ENCODE assay signal across 19 cellular contexts in genomic region chr7:142365410-142365842, GRCh38.
A peak's percentile ranks its signal among the peaks of the same experiment; 100 is the strongest.
DNase-seq lines count a peak whose midpoint lies in the region; FAIRE-seq and TF ChIP-seq lines count a peak whose summit lies in the region.
"Had no signal": no experiment of that assay in that cellular context is flagged by ENCODE, and none has a peak within 500 bp of the region (broad histone marks: within the 10 kb centered on the region; RNA-seq: fewer than 3 reads in every experiment).

No MANE protein-coding gene starts in this region.

- no peaks in the 10 kb centered on the region for H3K23me2 ChIP-seq in H1 (ENCODE audit: low read depth, low read length)

- H2BK20ac ChIP-seq in H1 (ENCODE audit: low read length), result peak overlapping the region; percentile 13; the same call in 1 of the 2 replicates

- no peaks in the 10 kb centered on the region for H3K79me2 ChIP-seq in H1 (ENCODE audit: control insufficient read depth in 1 of 2, insufficient read depth in 2 of 2, low read length in 2 of 2)
- no peaks in the 10 kb centered on the region for H3K79me2 ChIP-seq in trophoblast cell (ENCODE audit: control insufficient read depth, insufficient read depth, low read length, poor library complexity)

- peak; percentile 97 for FAIRE-seq in H1 (lab: Jason Lieb, UNC)
- FAIRE-seq: H54, HTR-8/SVneo had no signal

- H4K20me1 ChIP-seq in H1 (replicated peaks in 1 of 2; ENCODE audit: control insufficient read depth in 1 of 2, insufficient read depth in 2 of 2, low read length in 2 of 2), result no peaks in the 10 kb centered on the region

- H4K12ac ChIP-seq in trophoblast cell (ENCODE audit: low read depth, low read length), result no peak overlapping the region

- POLR2A ChIA-PET in H1 (lab: Charles Lee; ENCODE audit: partially characterized antibody), result interaction anchor here (0.7 to 2.0 kb wide), 5 partner anchors 10 to 47 kb away, joined by 3 to 8 read pairs (median 3); no protein-coding TSS in a partner anchor

- H2BK120ac ChIP-seq in H1 (replicated peaks; ENCODE audit: low read depth, low read length), result no peak overlapping the region
- H2BK120ac ChIP-seq in trophoblast cell (ENCODE audit: insufficient read depth, low read length, poor library complexity), result no peak overlapping the region

- H3K4me2 ChIP-seq in H1 (ENCODE audit: insufficient read depth in 1 of 2, low read depth in 2 of 2, low read length in 2 of 2) (peak overlapping the region; percentile 46 to 60), trophoblast cell (ENCODE audit: low read length) (no peak overlapping the region)

- H3K27ac ChIP-seq in HUES48 (ENCODE audit: low read depth, low read length) (peak overlapping the region; percentile 87), H1 (ENCODE audit: low read depth, low read length) (peak overlapping the region; percentile 66), iPS DF 6.9 (ENCODE audit: low read length) (no peak overlapping the region), trophoblast cell (ENCODE audit: low read depth, low read length) (no peak overlapping the region)
- H3K27ac ChIP-seq: SK-N-MC had no signal

- H3K27me3 ChIP-seq in HUES48 (ENCODE audit: control insufficient read depth, insufficient read depth, low read length), result peaks cover 6% of the 10 kb centered on the region; the same call in 1 of the 2 replicates
- H3K27me3 ChIP-seq in H1 (replicated peaks in 1 of 4; ENCODE audit: control insufficient read depth in 3 of 4, extremely low read depth in 1 of 4, insufficient read depth in 3 of 4, low read length in 3 of 4), result peaks cover 0 to 3% (median 0%) of the 10 kb centered on the region in 4 experiments; a peak in 1 of 7 replicates
- no peaks in the 10 kb centered on the region for H3K27me3 ChIP-seq in iPS DF 6.9 (ENCODE audit: control insufficient read depth, insufficient read depth, low read length)
- no peaks in the 10 kb centered on the region for H3K27me3 ChIP-seq in trophoblast cell (ENCODE audit: insufficient read depth, low read length)

- H3K23ac ChIP-seq in H1 (ENCODE audit: insufficient read length) (no peak overlapping the region), trophoblast cell (ENCODE audit: low read length) (no peak overlapping the region)

- H3K4ac ChIP-seq in H1 (replicated peaks; ENCODE audit: insufficient read length, low read depth, low read length), result no peak overlapping the region
- H3K4ac ChIP-seq in trophoblast cell (ENCODE audit: low read depth, low read length), result no peak overlapping the region

- no peak for TF ChIP-seq POLR2A in H1 (IDR thresholded peaks at IDR 0.05; ENCODE audit: control extremely low read depth in 1 of 2, low read depth in 2 of 2, low read length in 2 of 2)

- TF ChIP-seq EP300 in H1 (IDR thresholded peaks at IDR 0.05; ENCODE audit: borderline replicate concordance in 1 of 2, low read depth in 2 of 2, low read length in 2 of 2), result peak; percentile 32 to 96

- H2BK12ac ChIP-seq in H1 (ENCODE audit: low read depth, low read length), result peak overlapping the region; percentile 99; the same call in 1 of the 2 replicates
- no peak overlapping the region for H2BK12ac ChIP-seq in trophoblast cell (ENCODE audit: low read length)

- no peak for TF ChIP-seq CTCF in H1 (IDR thresholded peaks at IDR 0.05; ENCODE audit: control extremely low read depth in 1 of 3, insufficient read depth in 1 of 3, low read depth in 1 of 3, low read length in 3 of 3)

- H3K14ac ChIP-seq in H1 (ENCODE audit: insufficient read length), result no peak overlapping the region
- H3K14ac ChIP-seq in trophoblast cell (ENCODE audit: low read length), result no peak overlapping the region

- no peak overlapping the region for H2AFZ ChIP-seq in H1 (ENCODE audit: low read length)
- H2AFZ ChIP-seq in trophoblast cell (ENCODE audit: insufficient read depth, low read length, poor library complexity), result no peak overlapping the region

- peak overlapping the region; percentile 27 for H4K5ac ChIP-seq in H1 (ENCODE audit: insufficient read length, low read depth, low read length)

- no peaks in the 10 kb centered on the region for H3K79me1 ChIP-seq in H1 (ENCODE audit: low read depth, low read length)
- no peaks in the 10 kb centered on the region for H3K79me1 ChIP-seq in trophoblast cell (ENCODE audit: low read length)

- TF ChIP-seq RAD21 in H1 (IDR thresholded peaks at IDR 0.05 in 1 of 2, conservative IDR thresholded peaks at IDR 0.05 in 1 of 2; ENCODE audit: low read depth in 2 of 2, low read length in 2 of 2), result no peak

- H2BK15ac ChIP-seq in H1 (ENCODE audit: low read length), result no peak overlapping the region

- H3K4me1 ChIP-seq in HUES48 (ENCODE audit: control insufficient read depth, insufficient read depth, low read length) (peaks cover 36% of the 10 kb centered on the region), H1 (replicated peaks in 1 of 4; ENCODE audit: control insufficient read depth in 3 of 4, insufficient read depth in 4 of 4, low read length in 3 of 4) (peaks cover 8 to 17% (median 9%) of the 10 kb centered on the region in 4 experiments; a peak in 6 of 7 replicates), iPS DF 6.9 (ENCODE audit: control insufficient read depth, insufficient read depth, low read length) (peaks cover 6% of the 10 kb centered on the region; the same call in 1 of the 2 replicates), trophoblast cell (ENCODE audit: control insufficient read depth in 1 of 2, insufficient read depth in 2 of 2, low read length in 2 of 2) (peaks cover 6% of the 10 kb centered on the region in 2 experiments)

- H3K4me3 ChIP-seq in HUES48 (ENCODE audit: low read depth, low read length), result 0 out of 2 replicates have a peak overlapping the region, but pooled peaks have one; percentile 1
- H3K4me3 ChIP-seq in H1 (ENCODE audit: extremely low read depth in 1 of 4, insufficient read depth in 2 of 4, low read depth in 3 of 4, low read length in 4 of 4), result peak overlapping the region in 3 of 4 experiments; percentile 6 to 33 (median 9); a peak in 3 of 8 replicates
- H3K4me3 ChIP-seq in iPS DF 6.9 (ENCODE audit: low read length), result no peak overlapping the region
- H3K4me3 ChIP-seq in trophoblast cell (ENCODE audit: low read depth, low read length), result no peak overlapping the region
- H3K4me3 ChIP-seq: SK-N-MC had no signal

- 12% methylated on average over 2 of the region's 2 CpGs; no CpG with 5 or more reads in 1 of the 2 experiments for WGBS in H1 (ENCODE audit: extremely low coverage in 1 of 2, insufficient coverage in 1 of 2, insufficient read length in 1 of 2, insufficient replicate concordance in 2 of 2, low coverage in 1 of 2, low lambda C conversion rate in 2 of 2, missing lambda C conversion rate in 1 of 2), 2 experiments
- WGBS in iPS DF 6.9 (ENCODE audit: insufficient coverage, insufficient read length), result no CpG with 5 or more reads among the region's 2 CpGs
- WGBS in trophoblast cell (ENCODE audit: extremely low coverage, insufficient coverage, insufficient read length), result no CpG with 5 or more reads among the region's 2 CpGs

- H3K18ac ChIP-seq in H1 (ENCODE audit: extremely low read depth, low read length) (peak overlapping the region; percentile 60), trophoblast cell (ENCODE audit: low read length) (no peak overlapping the region)

- peak overlapping the region; percentile 93; the same call in 1 of the 2 replicates for H2AK5ac ChIP-seq in H1 (ENCODE audit: low read depth, low read length)
- H2AK5ac ChIP-seq in trophoblast cell (ENCODE audit: low read length), result no peak overlapping the region

- H3K9me3 ChIP-seq in HUES48 (ENCODE audit: control insufficient read depth, insufficient read depth, low read length), result peaks cover 23% of the 10 kb centered on the region
- peaks cover 22 to 28% of the 10 kb centered on the region in 2 experiments for H3K9me3 ChIP-seq in H1 (ENCODE audit: insufficient read depth in 2 of 2, low read depth in 1 of 2, low read length in 1 of 2)
- H3K9me3 ChIP-seq in iPS DF 6.9 (ENCODE audit: control insufficient read depth, insufficient read depth, low read length), result no peaks in the 10 kb centered on the region; the same call in 1 of the 2 replicates
- peaks cover 6% of the 10 kb centered on the region for H3K9me3 ChIP-seq in trophoblast cell (ENCODE audit: insufficient read depth, low read depth, low read length)

- CTCF ChIA-PET in H1 (lab: Charles Lee; ENCODE audit: partially characterized antibody), result interaction anchor here (0.7 to 21.2 kb wide), 15 partner anchors 9 to 267 kb away, joined by 3 to 337 read pairs (median 5); no protein-coding TSS in a partner anchor

- H3K36me3 ChIP-seq in HUES48 (ENCODE audit: control insufficient read depth, insufficient read depth, low read length), result no peaks in the 10 kb centered on the region
- H3K36me3 ChIP-seq in H1 (ENCODE audit: control insufficient read depth in 2 of 4, insufficient read depth in 4 of 4, low read length in 3 of 4), result peaks cover 0 to 3% (median 0%) of the 10 kb centered on the region in 4 experiments; a peak in 2 of 8 replicates
- H3K36me3 ChIP-seq in iPS DF 6.9 (ENCODE audit: control insufficient read depth, insufficient read depth, low read length), result no peaks in the 10 kb centered on the region
- H3K36me3 ChIP-seq in trophoblast cell (ENCODE audit: control insufficient read depth in 1 of 2, insufficient read depth in 2 of 2, low read length in 2 of 2), result no peaks in the 10 kb centered on the region

- H4K91ac ChIP-seq in H1 (replicated peaks; ENCODE audit: insufficient read length, low read length) (no peak overlapping the region), trophoblast cell (ENCODE audit: low read depth, low read length) (peak overlapping the region; percentile 20)

- peak overlapping the region; percentile 10; the same call in 1 of the 2 replicates for H3K9ac ChIP-seq in HUES48 (ENCODE audit: low read depth, low read length)
- H3K9ac ChIP-seq in H1 (replicated peaks in 1 of 4; ENCODE audit: extremely low read depth in 1 of 4, low read depth in 3 of 4, low read length in 3 of 4), result no peak overlapping the region
- H3K9ac ChIP-seq in trophoblast cell (ENCODE audit: low read length), result no peak overlapping the region

- H2BK5ac ChIP-seq in H1 (ENCODE audit: low read depth, low read length) (peak overlapping the region; percentile 84; the same call in 1 of the 2 replicates), trophoblast cell (ENCODE audit: low read depth, low read length, poor library complexity) (no peak overlapping the region)

- no peak overlapping the region for H3K56ac ChIP-seq in H1 (replicated peaks; ENCODE audit: insufficient read length, low read depth, low read length)

- DNase-seq in H1 (ENCODE audit: low read depth in 1 of 2, low spot score in 2 of 2) (peak in 1 of 2 experiments; percentile 80), iPS DF 6.9 (ENCODE audit: low read depth, low spot score) (peak; percentile 79), trophoblast cell (no peak), NCI-H226 (no peak), dermis blood vessel endothelial cell (no peak), 8988T (no peak)
- DNase-seq: ACHN; C1 segment of cervical spinal cord; CD8-positive, alpha-beta memory T cell; DMS53; NCI-H1105 treated with DMSO at 0.1 percent for 48 hours; NCI-H1694; NCI-H510A; NCI-H748 treated with DMSO at 0.1 percent for 48 hours; SHP77 had no signal

- no peak overlapping the region; the same call in 1 of the 2 replicates for H4K8ac ChIP-seq in H1 (ENCODE audit: extremely low read depth, insufficient read depth, low read length)
- H4K8ac ChIP-seq in trophoblast cell (ENCODE audit: low read depth, low read length), result no peak overlapping the region

TF ChIP-seq in H1, 55 proteins besides CTCF, POLR2A, EP300 and RAD21 (continues in another document):
- TF ChIP-seq TAF1 (IDR thresholded peaks at IDR 0.05; ENCODE audit: low read depth, low read length) (0 out of 2 replicates have a peak, but pooled peaks have one; percentile 40), TCF12 (IDR thresholded peaks at IDR 0.05; ENCODE audit: low read depth, low read length) (peak; percentile 97)

Comparison
In these comparisons a context has a peak if more than half of its experiments do, and no peak if none do; other contexts are left out.
1. H3K27ac ChIP-seq: peak in HUES48 (single experiment) and H1 (single experiment); none in iPS DF 6.9 (single experiment) and trophoblast cell (single experiment).
2. H3K4me3 ChIP-seq: peak in HUES48 (single experiment) and H1 (3 of 4); none in iPS DF 6.9 (single experiment) and trophoblast cell (single experiment).